8 cellular contexts compared by ENCODE assay signal in the genomic region with DNA sequence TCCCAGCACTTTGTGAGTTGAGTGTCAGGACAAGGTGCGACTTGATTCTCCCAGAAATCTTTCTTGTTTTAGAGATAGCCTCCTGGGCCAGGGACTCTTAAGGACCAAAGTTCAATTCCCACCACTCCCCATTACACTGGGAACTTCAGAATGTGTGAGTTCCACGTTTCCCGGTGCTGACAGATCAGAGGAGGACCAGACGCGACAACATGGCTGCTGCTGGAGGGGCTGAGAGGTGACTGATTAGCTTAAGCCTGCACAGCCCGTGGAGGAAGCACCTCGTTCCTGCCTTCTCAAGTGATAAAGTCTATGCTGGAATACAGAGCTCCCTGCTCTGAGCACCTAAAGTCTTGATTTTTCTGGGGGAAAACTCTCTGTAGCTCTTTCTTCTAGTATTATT.
"Had no signal": no experiment of that assay in that cellular context is flagged by ENCODE, and none has a peak within 500 bp of the region (broad histone marks: within the 10 kb centered on the region; RNA-seq: fewer than 3 reads in every experiment).

No MANE protein-coding gene starts in this region.

- H3K36me3 ChIP-seq: HAP-1 had no signal

- H3K4me1 Mint-ChIP-seq: H9 had no signal

- H3K27ac ChIP-seq: GM23248 had no signal

- H2AFZ ChIP-seq: GM23248 had no signal

- H3K9me3 Mint-ChIP-seq: H9 had no signal

- H3K27ac Mint-ChIP-seq: HFFc6 had no signal

- H3K9me3 ChIP-seq: HAP-1 had no signal

- H3K4me1 ChIP-seq: HAP-1 had no signal

- H3K4me3 ChIP-seq: GM23248, HAP-1 had no signal

- ATAC-seq: HCT116 had no signal

- DNase-seq: GM23248, GOT3, H7, H9, HCEC 1CT, HFFc6 had no signal

- H3K4me3 Mint-ChIP-seq: H9, HFFc6 had no signal
